ENCODE assay signal across 8 cellular contexts in the genomic region with DNA sequence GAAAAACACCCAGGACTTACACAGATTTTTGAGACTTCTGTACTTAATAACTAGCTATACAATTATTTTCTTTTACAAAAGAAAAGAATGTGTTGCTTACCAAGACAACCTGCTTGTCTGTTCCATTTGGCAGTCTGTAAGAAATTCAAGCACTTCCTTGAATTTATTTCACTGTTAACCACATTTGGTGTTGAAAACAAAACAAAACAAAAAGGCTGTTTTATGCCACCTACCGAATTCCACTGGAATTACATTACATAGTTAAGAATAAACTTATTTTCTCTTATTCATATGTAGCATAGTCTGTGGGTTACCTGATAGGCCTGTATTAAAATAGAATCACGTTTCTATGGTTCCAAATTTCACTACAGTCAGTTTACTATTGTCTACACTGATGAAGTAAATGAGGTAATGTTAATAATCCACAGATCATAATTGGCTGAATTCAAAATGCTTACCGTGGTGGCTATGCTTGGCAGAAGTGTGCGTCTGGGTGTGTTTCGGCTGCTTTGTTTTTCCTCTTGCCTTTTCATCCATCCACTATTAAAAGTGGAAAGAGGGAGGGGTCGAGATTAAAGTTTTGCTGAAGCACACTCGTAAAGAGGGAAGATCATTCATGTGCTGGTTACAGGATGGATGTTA.
A peak's percentile ranks its signal among the peaks of the same experiment; 100 is the strongest.
DNase-seq lines count a peak whose midpoint lies in the region; ATAC-seq, FAIRE-seq and TF ChIP-seq lines count a peak whose summit lies in the region.

A gene with protein sequence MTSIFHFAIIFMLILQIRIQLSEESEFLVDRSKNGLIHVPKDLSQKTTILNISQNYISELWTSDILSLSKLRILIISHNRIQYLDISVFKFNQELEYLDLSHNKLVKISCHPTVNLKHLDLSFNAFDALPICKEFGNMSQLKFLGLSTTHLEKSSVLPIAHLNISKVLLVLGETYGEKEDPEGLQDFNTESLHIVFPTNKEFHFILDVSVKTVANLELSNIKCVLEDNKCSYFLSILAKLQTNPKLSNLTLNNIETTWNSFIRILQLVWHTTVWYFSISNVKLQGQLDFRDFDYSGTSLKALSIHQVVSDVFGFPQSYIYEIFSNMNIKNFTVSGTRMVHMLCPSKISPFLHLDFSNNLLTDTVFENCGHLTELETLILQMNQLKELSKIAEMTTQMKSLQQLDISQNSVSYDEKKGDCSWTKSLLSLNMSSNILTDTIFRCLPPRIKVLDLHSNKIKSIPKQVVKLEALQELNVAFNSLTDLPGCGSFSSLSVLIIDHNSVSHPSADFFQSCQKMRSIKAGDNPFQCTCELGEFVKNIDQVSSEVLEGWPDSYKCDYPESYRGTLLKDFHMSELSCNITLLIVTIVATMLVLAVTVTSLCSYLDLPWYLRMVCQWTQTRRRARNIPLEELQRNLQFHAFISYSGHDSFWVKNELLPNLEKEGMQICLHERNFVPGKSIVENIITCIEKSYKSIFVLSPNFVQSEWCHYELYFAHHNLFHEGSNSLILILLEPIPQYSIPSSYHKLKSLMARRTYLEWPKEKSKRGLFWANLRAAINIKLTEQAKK (minus strand): TSS at position 138 of the 642 bp plus-strand sequence. CDS start 5,960 bp downstream, outside the sequence.

- H3K36me3 ChIP-seq in SU-DHL-6 (ENCODE audit: low read length) (peaks cover 42% of the 10 kb centered on the region), muscle layer of duodenum (ENCODE audit: control insufficient read depth in 1 of 2, insufficient read depth in 2 of 2, low read length in 2 of 2) (peaks cover 7 to 11% of the 10 kb centered on the region in 2 donors)

- H3K9ac ChIP-seq in SU-DHL-6 (ENCODE audit: low read length), result peak within 1 kb of the TSS; percentile 72

- no peaks in the 10 kb centered on the region for H4K20me1 ChIP-seq in SU-DHL-6 (ENCODE audit: low read depth, low read length)

- no peak within 1 kb of the TSS for H2AFZ ChIP-seq in SU-DHL-6 (ENCODE audit: low read depth, low read length, severe bottlenecking)

- H3K79me2 ChIP-seq in SU-DHL-6 (ENCODE audit: insufficient read depth, low read length), result peaks cover 38% of the 10 kb centered on the region

- peak; percentile 67 for DNase-seq in epithelial cell of esophagus (ENCODE audit: low read depth)
- no peak for DNase-seq in NCI-H128 (lab: John Stamatoyannopoulos, UW; ENCODE audit: unreplicated experiment)

- H3K4me1 ChIP-seq in muscle layer of duodenum (ENCODE audit: control insufficient read depth in 1 of 2, insufficient read depth in 2 of 2, low read length in 2 of 2), result peaks cover 0 to 13% of the 10 kb centered on the region in 2 donors

- ATAC-seq in HG03571 (IDR thresholded peaks at IDR 0.05; ENCODE audit: unreplicated experiment) (peak; percentile 19), GM21526 (IDR thresholded peaks at IDR 0.05; ENCODE audit: low FRiP score, unreplicated experiment) (no peak)

- FAIRE-seq in A204.1 (lab: Jason Lieb, UNC), result peak; percentile 87

- H3K9me2 ChIP-seq in SU-DHL-6 (replicated peaks; ENCODE audit: insufficient read depth, low read length), result no peaks in the 10 kb centered on the region

- H3K27me3 ChIP-seq in SU-DHL-6 (ENCODE audit: low read length), result no peaks in the 10 kb centered on the region
- H3K27me3 ChIP-seq in muscle layer of duodenum (ENCODE audit: low read depth, low read length), result no peaks in the 10 kb centered on the region

- H3K4me2 ChIP-seq in SU-DHL-6 (ENCODE audit: low read depth, low read length, poor library complexity, severe bottlenecking), result peak within 1 kb of the TSS; percentile 91

- H3K4me3 ChIP-seq in SU-DHL-6 (ENCODE audit: insufficient read depth, low read length, poor library complexity, severe bottlenecking) (peak within 1 kb of the TSS; percentile 68), epithelial cell of esophagus (ENCODE audit: low read length) (no peak within 1 kb of the TSS), muscle layer of duodenum (ENCODE audit: low read depth in 1 of 2, low read length in 2 of 2) (peak within 1 kb of the TSS; percentile 47 to 61)

- TF ChIP-seq CTCF in GM12872 (IDR thresholded peaks at IDR 0.05; ENCODE audit: insufficient read depth, low read depth, low read length), result peak; percentile 43
- peak; percentile 22 for TF ChIP-seq CTCF in SU-DHL-6 (IDR thresholded peaks at IDR 0.05; ENCODE audit: insufficient read depth, low read length, poor library complexity, severe bottlenecking)
- TF ChIP-seq CTCF in epithelial cell of esophagus (IDR thresholded peaks at IDR 0.05; ENCODE audit: insufficient read depth, low read depth, low read length, missing control alignments), result peak; percentile 47

- peaks cover 37% of the 10 kb centered on the region for H3F3A ChIP-seq in SU-DHL-6 (ENCODE audit: insufficient read depth)

- H3K9me3 ChIP-seq in SU-DHL-6 (ENCODE audit: insufficient read depth, low read length) (peaks cover 36% of the 10 kb centered on the region; the same call in 1 of the 2 replicates), muscle layer of duodenum (ENCODE audit: control insufficient read depth in 1 of 2, low read length in 2 of 2) (no peaks in the 10 kb centered on the region)

- peak within 1 kb of the TSS; percentile 98 for H3K27ac ChIP-seq in SU-DHL-6 (ENCODE audit: low read depth, low read length)
- peak within 1 kb of the TSS; percentile 80 for H3K27ac ChIP-seq in muscle layer of duodenum (ENCODE audit: low read length)
